8 cellular contexts compared by ENCODE assay signal in the genomic region with DNA sequence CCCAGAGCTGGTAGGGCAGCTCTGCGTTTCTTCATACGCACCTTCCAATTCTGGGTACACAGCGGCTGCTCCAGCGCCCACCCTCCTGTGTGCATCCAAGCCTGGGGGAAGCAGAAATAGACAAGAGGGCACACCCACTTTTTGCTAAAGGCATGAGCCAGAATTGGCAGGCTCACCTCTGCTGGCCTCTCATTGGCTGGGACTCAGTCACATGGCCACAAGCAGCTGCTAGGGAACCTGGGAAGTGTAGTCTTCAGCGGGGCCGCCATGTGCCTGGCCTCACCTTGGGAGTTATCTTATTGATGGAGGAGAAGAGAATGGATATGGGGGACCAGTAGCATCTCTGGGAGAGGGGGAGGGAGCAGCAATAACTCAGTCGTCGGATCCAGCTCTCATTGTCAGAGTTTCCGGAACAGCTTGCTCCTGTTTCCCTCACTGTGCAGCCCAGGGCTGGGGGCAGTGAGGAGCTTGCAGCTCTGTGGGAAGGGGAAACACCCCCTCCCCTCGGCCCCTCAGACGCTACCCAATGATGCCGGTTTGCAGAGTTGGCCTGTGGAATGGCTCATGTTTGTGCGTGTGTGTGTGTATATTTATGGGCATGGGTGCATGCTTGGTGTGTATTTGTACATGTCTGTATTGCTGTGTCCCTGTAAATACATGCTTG. TPM values are rescaled to one million over a fixed set of nuclear protein-coding genes. Genes with fewer than 3 reads are reported as not detected.
DNase-seq lines count a peak whose midpoint lies in the region; ATAC-seq and TF ChIP-seq lines count a peak whose summit lies in the region.

No MANE protein-coding gene starts in this region.

- H3K4me3 ChIP-seq in cardiac fibroblast (replicated peaks in 1 of 2; ENCODE audit: low read depth in 2 of 2, low read length in 2 of 2), result no peak overlapping the region

- H3K36me3 Mint-ChIP-seq in chondrocyte (ENCODE audit: low read depth), result peaks cover 3% of the 10 kb centered on the region

- H3K9me3 Mint-ChIP-seq in chondrocyte (ENCODE audit: low read depth), result no peaks in the 10 kb centered on the region

- ATAC-seq in HG02973 (IDR thresholded peaks at IDR 0.05; ENCODE audit: unreplicated experiment), result peak; percentile 79
- peak; percentile 99 for ATAC-seq in activated CD4-positive, CD25-positive, alpha-beta regulatory T cell treated with anti-CD3 and anti-CD28 coated beads, Interleukin-2, amount 50 U/mL, for 24 hours
- peak; percentile 83 for ATAC-seq in left colon

- H3K4me3 Mint-ChIP-seq in chondrocyte (ENCODE audit: unreplicated experiment), result no peak overlapping the region

- H3K27me3 Mint-ChIP-seq in chondrocyte (ENCODE audit: low read depth), result no peaks in the 10 kb centered on the region

- no peak for TF ChIP-seq CTCF in cardiac fibroblast (IDR thresholded peaks at IDR 0.05; ENCODE audit: low read depth, low read length)
- no peak for TF ChIP-seq CTCF in chondrocyte (IDR thresholded peaks at IDR 0.05)

- intact Hi-C loops in left colon (cut with DNase I, micrococcal nuclease), result no loop called here

- no peak overlapping the region for H3K27ac Mint-ChIP-seq in chondrocyte (ENCODE audit: unreplicated experiment)

- peaks cover 11% of the 10 kb centered on the region for H3K4me1 Mint-ChIP-seq in chondrocyte (ENCODE audit: low read depth)

- DNase-seq in GDM1 (lab: John Stamatoyannopoulos, UW) (peak; percentile 60), NCI-H345 treated with DMSO at 0.1 percent for 48 hours (lab: John Stamatoyannopoulos, UW; ENCODE audit: unreplicated experiment) (peak; percentile 19), cardiac fibroblast (ENCODE audit: low read depth in 2 of 2) (peak; percentile 82 to 83), left colon (peak; percentile 72 to 75), chondrocyte (ENCODE audit: low spot score) (no peak)
- DNase-seq in stimulated activated CD4-positive, alpha-beta T cell treated with anti-CD3 and anti-CD28 coated beads, TNF-alpha, amount 100 ng/mL, for 24 hours (ENCODE audit: low read depth in 3 of 3), result peak; percentile 61 to 82 (median 71)

RNA-seq across cellular contexts. Expression of a gene that starts 11.8 kb away (rescaled TPM):
- total RNA-seq in left colon, result 10 to 100 TPM; 33.1 to 36.3 TPM
- total RNA-seq in chondrocyte, result 22.7 to 24.0 TPM (median 23.0 TPM) in 3 replicates

RNA-seq across cellular contexts. Expression of a gene that starts 30.1 kb away (rescaled TPM):
- 100 to 1,000 TPM; 256 to 277 TPM for total RNA-seq in left colon
- total RNA-seq in chondrocyte, result 128 to 541 TPM (median 513 TPM) in 3 replicates

RNA-seq across cellular contexts. Expression of a gene that starts 33.5 kb away (rescaled TPM):
- total RNA-seq in left colon, result 10 to 100 TPM in 1 of 2 donors, 1 to 10 TPM in 1; 5.6 to 10.7 TPM
- total RNA-seq in chondrocyte, result 3.6 to 6.4 TPM (median 6.1 TPM) in 3 replicates

RNA-seq across cellular contexts. Expression of a gene that starts 42.3 kb away (rescaled TPM):
- total RNA-seq in left colon, result 10 to 100 TPM; 57.6 to 60.7 TPM
- 44.1 to 52.3 TPM (median 47.9 TPM) in 3 replicates for total RNA-seq in chondrocyte
